Comparison of ENCODE assay signal across 34 cellular contexts in genomic region chr5:33925278-33925677, GRCh38. TPM values are rescaled to one million over a fixed set of nuclear protein-coding genes. Genes with fewer than 3 reads are reported as not detected.
"Had no signal": no experiment of that assay in that cellular context is flagged by ENCODE, and none has a peak within 500 bp of the region (broad histone marks: within the 10 kb centered on the region; RNA-seq: fewer than 3 reads in every experiment).

No MANE protein-coding gene starts in this region.

- H3K9me3 Mint-ChIP-seq: activated naive CD4-positive, alpha-beta T cell treated with anti-CD3 and anti-CD28 coated beads for 36 hours; activated naive CD8-positive, alpha-beta T cell treated with anti-CD3 and anti-CD28 coated beads for 36 hours; activated T-helper 1 cell treated with anti-CD3 and anti-CD28 coated beads, Interleukin-12 subunit alpha, Interleukin-12 subunit beta, Interleukin-2, Interleukin-4 antibody, amounts not matched to agents 30 ng/mL and 10 ng/mL and 1 ng/mL, durations not matched to agents 14 hours and 24 hours and 36 hours; neural crest cell; stimulated activated effector memory CD8-positive, alpha-beta T cell treated with anti-CD3 and anti-CD28 coated beads, Interleukin-12 subunit alpha, Interleukin-12 subunit beta, amount 100 ng/mL, for 72 hours; stimulated activated naive CD8-positive, alpha-beta T cell treated with anti-CD3 and anti-CD28 coated beads, Interleukin-15, Interleukin-2, amounts not matched to agents 100 ng/mL and 50 ng/mL, for 24 hours had no signal

- H3K4me3 ChIP-seq: adrenal gland, body of pancreas, colonic mucosa, dorsolateral prefrontal cortex, gastrocnemius medialis, left lung, lower lobe of right lung, pancreas, psoas muscle, sigmoid colon, thoracic aorta, uterus had no signal

- DNase-seq: activated CD4-positive, alpha-beta T cell treated with anti-CD3 and anti-CD28 coated beads for 48 hours; activated CD4-positive, alpha-beta T cell treated with anti-CD3 and anti-CD28 coated beads, Interleukin-2, amount 50 U/mL, for 48 hours; activated CD8-positive, alpha-beta memory T cell treated with anti-CD3 and anti-CD28 coated beads for 24 hours; activated effector memory CD4-positive, alpha-beta T cell treated with anti-CD3 and anti-CD28 coated beads, Interleukin-2, amount 50 U/mL, for 16 hours; activated naive CD4-positive, alpha-beta T cell treated with anti-CD3 and anti-CD28 coated beads for 36 hours; activated naive CD8-positive, alpha-beta T cell treated with anti-CD3 and anti-CD28 coated beads for 36 hours; adrenal gland; aorta; body of pancreas; colonic mucosa; dorsolateral prefrontal cortex; effector memory CD4-positive, alpha-beta T cell; gastrocnemius medialis; glutamatergic neuron; left lung; lower lobe of right lung; mesenchymal stem cell; naive thymus-derived CD8-positive, alpha-beta T cell; nucleus accumbens; pancreas; psoas muscle; sigmoid colon; small intestine; stimulated activated CD4-positive, alpha-beta T cell treated with anti-CD3 and anti-CD28 coated beads, Interleukin-4, amount 100 ng/mL, for 24 hours; trophoblast cell; uterus had no signal

- H3K27ac ChIP-seq: adrenal gland, body of pancreas, colonic mucosa, dorsolateral prefrontal cortex, gastrocnemius medialis, left lung, lower lobe of right lung, pancreas, psoas muscle, sigmoid colon, thoracic aorta, uterus, VCaP had no signal

- H3K36me3 Mint-ChIP-seq: activated naive CD8-positive, alpha-beta T cell treated with anti-CD3 and anti-CD28 coated beads for 36 hours; stimulated activated effector memory CD8-positive, alpha-beta T cell treated with anti-CD3 and anti-CD28 coated beads, Interleukin-12 subunit alpha, Interleukin-12 subunit beta, amount 100 ng/mL, for 72 hours had no signal

- ATAC-seq: body of pancreas; gastrocnemius medialis; left lung; lower lobe of right lung; naive thymus-derived CD8-positive, alpha-beta T cell; pancreas; psoas muscle; stimulated activated effector memory CD8-positive, alpha-beta T cell treated with anti-CD3 and anti-CD28 coated beads, Interleukin-12 subunit alpha, Interleukin-12 subunit beta, amount 100 ng/mL, for 72 hours had no signal

- H3K27ac Mint-ChIP-seq: activated naive CD4-positive, alpha-beta T cell treated with anti-CD3 and anti-CD28 coated beads for 36 hours; activated naive CD8-positive, alpha-beta T cell treated with anti-CD3 and anti-CD28 coated beads for 36 hours; activated T-helper 1 cell treated with anti-CD3 and anti-CD28 coated beads, Interleukin-12 subunit alpha, Interleukin-12 subunit beta, Interleukin-2, Interleukin-4 antibody, amounts not matched to agents 30 ng/mL and 10 ng/mL and 1 ng/mL, durations not matched to agents 14 hours and 24 hours and 36 hours; stimulated activated effector memory CD8-positive, alpha-beta T cell treated with anti-CD3 and anti-CD28 coated beads, Interleukin-12 subunit alpha, Interleukin-12 subunit beta, amount 100 ng/mL, for 72 hours; stimulated activated naive CD8-positive, alpha-beta T cell treated with anti-CD3 and anti-CD28 coated beads, Interleukin-15, Interleukin-2, amounts not matched to agents 100 ng/mL and 50 ng/mL, for 24 hours had no signal

- H3K4me1 Mint-ChIP-seq: activated naive CD8-positive, alpha-beta T cell treated with anti-CD3 and anti-CD28 coated beads for 36 hours; naive thymus-derived CD8-positive, alpha-beta T cell; stimulated activated effector memory CD8-positive, alpha-beta T cell treated with anti-CD3 and anti-CD28 coated beads, Interleukin-12 subunit alpha, Interleukin-12 subunit beta, amount 100 ng/mL, for 72 hours had no signal

- H3K4me3 Mint-ChIP-seq: activated naive CD4-positive, alpha-beta T cell treated with anti-CD3 and anti-CD28 coated beads for 36 hours; activated naive CD8-positive, alpha-beta T cell treated with anti-CD3 and anti-CD28 coated beads for 36 hours; activated T-helper 1 cell treated with anti-CD3 and anti-CD28 coated beads, Interleukin-12 subunit alpha, Interleukin-12 subunit beta, Interleukin-2, Interleukin-4 antibody, amounts not matched to agents 30 ng/mL and 10 ng/mL and 1 ng/mL, durations not matched to agents 14 hours and 24 hours and 36 hours; naive thymus-derived CD8-positive, alpha-beta T cell; neural crest cell; stimulated activated effector memory CD8-positive, alpha-beta T cell treated with anti-CD3 and anti-CD28 coated beads, Interleukin-12 subunit alpha, Interleukin-12 subunit beta, amount 100 ng/mL, for 72 hours; stimulated activated naive CD8-positive, alpha-beta T cell treated with anti-CD3 and anti-CD28 coated beads, Interleukin-15, Interleukin-2, amounts not matched to agents 100 ng/mL and 50 ng/mL, for 24 hours had no signal

RNA-seq across cellular contexts. Expression of gene RXFP3, which starts 10.9 kb away (rescaled TPM):
- total RNA-seq: activated naive CD4-positive, alpha-beta T cell treated with anti-CD3 and anti-CD28 coated beads for 36 hours; activated naive CD8-positive, alpha-beta T cell treated with anti-CD3 and anti-CD28 coated beads for 36 hours; activated T-helper 1 cell treated with anti-CD3 and anti-CD28 coated beads, Interleukin-12 subunit alpha, Interleukin-12 subunit beta, Interleukin-2, Interleukin-4 antibody, amounts not matched to agents 30 ng/mL and 10 ng/mL and 1 ng/mL, durations not matched to agents 14 hours and 24 hours and 36 hours; aorta; body of pancreas; colonic mucosa; epithelial cell of proximal tubule; gastrocnemius medialis; left lung; lower lobe of right lung; naive thymus-derived CD8-positive, alpha-beta T cell; psoas muscle; sigmoid colon; subcutaneous adipose tissue; thoracic aorta; uterus had no signal

RNA-seq across cellular contexts. Expression of gene ADAMTS12, which starts 33.5 kb away (rescaled TPM):
- total RNA-seq: activated naive CD4-positive, alpha-beta T cell treated with anti-CD3 and anti-CD28 coated beads for 36 hours; activated naive CD8-positive, alpha-beta T cell treated with anti-CD3 and anti-CD28 coated beads for 36 hours; activated T-helper 1 cell treated with anti-CD3 and anti-CD28 coated beads, Interleukin-12 subunit alpha, Interleukin-12 subunit beta, Interleukin-2, Interleukin-4 antibody, amounts not matched to agents 30 ng/mL and 10 ng/mL and 1 ng/mL, durations not matched to agents 14 hours and 24 hours and 36 hours had no signal

RNA-seq across cellular contexts. Expression of gene SLC45A2, which starts 59.2 kb away (rescaled TPM):
- total RNA-seq: activated naive CD4-positive, alpha-beta T cell treated with anti-CD3 and anti-CD28 coated beads for 36 hours; activated naive CD8-positive, alpha-beta T cell treated with anti-CD3 and anti-CD28 coated beads for 36 hours; adrenal gland; body of pancreas; epithelial cell of proximal tubule; gastrocnemius medialis; left lung; lower lobe of right lung; subcutaneous adipose tissue; thoracic aorta had no signal
